In genomic region chr20:37346526-37347346, GRCh38 we compare ENCODE assay signal across 8 cellular contexts. TPM values are rescaled to one million over a fixed set of nuclear protein-coding genes. Genes with fewer than 3 reads are reported as not detected.
DNase-seq lines count a peak whose midpoint lies in the region; ATAC-seq, FAIRE-seq and TF ChIP-seq lines count a peak whose summit lies in the region.

No MANE protein-coding gene starts in this region.

- H2BK120ac ChIP-seq in neuronal stem cell (ENCODE audit: low read depth, low read length) = no peak overlapping the region

- no peak overlapping the region for H3K27ac Mint-ChIP-seq in CD4-positive, alpha-beta T cell

- no peak overlapping the region for H4K91ac ChIP-seq in neuronal stem cell (ENCODE audit: low read depth, low read length, poor library complexity)

- H3K79me1 ChIP-seq in neuronal stem cell (ENCODE audit: low read depth, low read length) = peaks cover 23% of the 10 kb centered on the region

- no peaks in the 10 kb centered on the region for H3K9me2 ChIP-seq in OCI-LY7 (ENCODE audit: insufficient read depth, low read length)

- peak overlapping the region; percentile 7 for H2BK15ac ChIP-seq in neuronal stem cell (ENCODE audit: low read length)

- TF ChIP-seq CTCF in CD4-positive, alpha-beta T cell (IDR thresholded peaks at IDR 0.05) = no peak
- no peak for TF ChIP-seq CTCF in OCI-LY3 (IDR thresholded peaks at IDR 0.05; ENCODE audit: low read depth, low read length)
- no peak for TF ChIP-seq CTCF in esophagus squamous epithelium (IDR thresholded peaks at IDR 0.05)
- TF ChIP-seq CTCF in GM13977 (IDR thresholded peaks at IDR 0.05; ENCODE audit: extremely low read depth, insufficient read depth, missing control alignments) = no peak
- TF ChIP-seq CTCF in OCI-LY7 (conservative IDR thresholded peaks at IDR 0.05; ENCODE audit: low read length) = no peak

- FAIRE-seq in GM19239 (lab: Jason Lieb, UNC) = no peak

- H3K4me1 Mint-ChIP-seq in CD4-positive, alpha-beta T cell (ENCODE audit: low read depth) = peaks cover 21% of the 10 kb centered on the region

- no peak overlapping the region for H2BK12ac ChIP-seq in neuronal stem cell (ENCODE audit: low read length)

- H3K4me2 ChIP-seq in OCI-LY3 (ENCODE audit: low read length) (peak overlapping the region; percentile 98), neuronal stem cell (ENCODE audit: insufficient read depth, low read length, poor library complexity, severe bottlenecking) (peak overlapping the region; percentile 75), OCI-LY7 (ENCODE audit: low read length) (no peak overlapping the region)

- H3K9me3 Mint-ChIP-seq in CD4-positive, alpha-beta T cell = no peaks in the 10 kb centered on the region

- no peaks in the 10 kb centered on the region for H3K27me3 ChIP-seq in CD4-positive, alpha-beta T cell (ENCODE audit: control insufficient read depth, insufficient read depth, low read length)
- no peaks in the 10 kb centered on the region for H3K27me3 ChIP-seq in OCI-LY3 (ENCODE audit: low read depth, low read length)
- H3K27me3 ChIP-seq in esophagus squamous epithelium = peaks cover 0 to 19% (median 0%) of the 10 kb centered on the region in 4 donors
- H3K27me3 ChIP-seq in neuronal stem cell (ENCODE audit: control insufficient read depth in 3 of 3, insufficient read depth in 3 of 3, low read depth in 1 of 3, low read length in 3 of 3) = peaks cover 0 to 7% (median 0%) of the 10 kb centered on the region in 3 experiments

- no peaks in the 10 kb centered on the region for H3K27me3 Mint-ChIP-seq in CD4-positive, alpha-beta T cell

- ATAC-seq in CD4-positive, alpha-beta T cell (ENCODE audit: poor library complexity) = peak; percentile 18
- ATAC-seq in GM18517 (IDR thresholded peaks at IDR 0.05; ENCODE audit: unreplicated experiment) = no peak

- peaks cover 78% of the 10 kb centered on the region for H3K4me1 ChIP-seq in OCI-LY3 (ENCODE audit: low read length)
- H3K4me1 ChIP-seq in esophagus squamous epithelium = peaks cover 27 to 84% (median 56%) of the 10 kb centered on the region in 3 donors
- H3K4me1 ChIP-seq in neuronal stem cell (ENCODE audit: control insufficient read depth in 2 of 2, insufficient read depth in 1 of 2, low read depth in 1 of 2, low read length in 2 of 2) = peaks cover 5 to 6% of the 10 kb centered on the region in 2 donors
- no peaks in the 10 kb centered on the region for H3K4me1 ChIP-seq in OCI-LY7 (ENCODE audit: insufficient read depth, low read length, poor library complexity, severe bottlenecking)

- no peak for TF ChIP-seq POLR2A in esophagus squamous epithelium (IDR thresholded peaks at IDR 0.05)

- peak overlapping the region; percentile 98 for H3K9ac ChIP-seq in OCI-LY3 (ENCODE audit: low read length)
- H3K9ac ChIP-seq in neuronal stem cell (ENCODE audit: low read depth, low read length, poor library complexity) = peak overlapping the region; percentile 89

- peak overlapping the region; percentile 23 for H3K23ac ChIP-seq in neuronal stem cell (ENCODE audit: low read depth, low read length, poor library complexity)

- peak overlapping the region; percentile 72 for H3K4me3 Mint-ChIP-seq in CD4-positive, alpha-beta T cell

- H4K20me1 ChIP-seq in OCI-LY3 (ENCODE audit: insufficient read depth, low read length) (peaks cover 49% of the 10 kb centered on the region), OCI-LY7 (ENCODE audit: insufficient read depth, low read length) (no peaks in the 10 kb centered on the region)

- H3K4ac ChIP-seq in neuronal stem cell (ENCODE audit: low read length) = peak overlapping the region; percentile 8

- H3K4me3 ChIP-seq in OCI-LY3 (ENCODE audit: low read length) (peak overlapping the region; percentile 86), esophagus squamous epithelium (peak overlapping the region; percentile 57 to 92 (median 86)), neuronal stem cell (ENCODE audit: low read length in 2 of 2) (peak overlapping the region; percentile 59 to 81), OCI-LY7 (ENCODE audit: low read depth, low read length, poor library complexity, severe bottlenecking) (no peak overlapping the region)

- no peak overlapping the region for H2AFZ ChIP-seq in OCI-LY3 (ENCODE audit: low read depth, low read length)
- H2AFZ ChIP-seq in neuronal stem cell (ENCODE audit: low read length) = peak overlapping the region; percentile 87
- no peak overlapping the region for H2AFZ ChIP-seq in OCI-LY7 (ENCODE audit: low read length)

- intact Hi-C loops in CD4-positive, alpha-beta T cell (cut with DNase I, micrococcal nuclease) = loop anchor here in 1 of 2 experiments (5.0 kb wide), 1 partner anchor 54 kb away; no protein-coding TSS in a partner anchor
- intact Hi-C loops in esophagus squamous epithelium (cut with DNase I) (no loop called here), OCI-LY7 (cut with micrococcal nuclease; ENCODE audit: unreplicated experiment) (no loop called here)

- H3K18ac ChIP-seq in neuronal stem cell (ENCODE audit: low read length) = peak overlapping the region; percentile 93

- H3K36me3 ChIP-seq in OCI-LY3 (replicated peaks; ENCODE audit: low read depth, low read length) (peaks cover 47% of the 10 kb centered on the region), esophagus squamous epithelium (peaks cover 0 to 24% (median 0%) of the 10 kb centered on the region in 3 donors), neuronal stem cell (replicated peaks in 1 of 2; ENCODE audit: control insufficient read depth in 2 of 2, insufficient read depth in 2 of 2, low read length in 2 of 2) (peaks cover 1 to 28% of the 10 kb centered on the region in 2 donors), OCI-LY7 (ENCODE audit: insufficient read depth, low read length) (no peaks in the 10 kb centered on the region)

- H2BK5ac ChIP-seq in neuronal stem cell (ENCODE audit: low read length) = no peak overlapping the region

- H4K8ac ChIP-seq in neuronal stem cell (ENCODE audit: low read depth, low read length) = no peak overlapping the region

- DNase-seq in CD4-positive, alpha-beta T cell = no peak
- DNase-seq in esophagus squamous epithelium (lab: John Stamatoyannopoulos, UW) (no peak), neuronal stem cell (ENCODE audit: low spot score) (peak; percentile 38), GM13977 (ENCODE audit: low spot score) (no peak), GM19239 (ENCODE audit: insufficient read length, low spot score) (no peak), OCI-LY7 (ENCODE audit: low spot score) (no peak)

- POLR2A ChIA-PET in CD4-positive, alpha-beta T cell (lab: Charles Lee) = interaction anchor here (0.6 kb wide), 1 partner anchor 14 kb away, joined by 3 read pairs; no protein-coding TSS in a partner anchor
- POLR2A ChIA-PET in OCI-LY7 (lab: Charles Lee) = no interaction called here

- peaks cover 78% of the 10 kb centered on the region for H3K79me2 ChIP-seq in OCI-LY3 (ENCODE audit: low read length)
- H3K79me2 ChIP-seq in OCI-LY7 (ENCODE audit: insufficient read depth, low read depth, low read length) = no peaks in the 10 kb centered on the region

- in situ Hi-C loops in GM13977 (cut with MboI; ENCODE audit: low pct_unique_long_range_greater_than_20kb, low sequenced_read_pairs, unreplicated experiment) = no loop called here

- 0 to 58% methylated on average over 1 to 2 of the region's 22 CpGs for WGBS in esophagus squamous epithelium, 2 donors
- WGBS in neuronal stem cell (ENCODE audit: extremely low coverage in 2 of 2, insufficient read length in 2 of 2, insufficient replicate concordance in 1 of 2), 2 donors = no CpG with 5 or more reads among the region's 22 CpGs

- no peaks in the 10 kb centered on the region for H3K36me3 Mint-ChIP-seq in CD4-positive, alpha-beta T cell (ENCODE audit: low read depth)

- no TSS peak for BruUV-seq in OCI-LY7 (replicated peaks; lab: Mats Ljungman, UMichigan)

- no peak overlapping the region for H3K14ac ChIP-seq in neuronal stem cell (ENCODE audit: low read length)

- H3K9me3 ChIP-seq in CD4-positive, alpha-beta T cell (ENCODE audit: control insufficient read depth, low read length) = no peaks in the 10 kb centered on the region
- no peaks in the 10 kb centered on the region for H3K9me3 ChIP-seq in OCI-LY3 (ENCODE audit: insufficient read depth, low read length)
- no peaks in the 10 kb centered on the region for H3K9me3 ChIP-seq in esophagus squamous epithelium
- no peaks in the 10 kb centered on the region for H3K9me3 ChIP-seq in neuronal stem cell (replicated peaks in 1 of 2; ENCODE audit: control insufficient read depth in 2 of 2, insufficient read depth in 1 of 2, low read depth in 1 of 2, low read length in 2 of 2)
- H3K9me3 ChIP-seq in OCI-LY7 (ENCODE audit: low read length) = no peaks in the 10 kb centered on the region

- H2AK5ac ChIP-seq in neuronal stem cell (ENCODE audit: low read depth, low read length) = peak overlapping the region; percentile 54

- no peak overlapping the region for H3K27ac ChIP-seq in CD4-positive, alpha-beta T cell (ENCODE audit: low read depth, low read length)
- H3K27ac ChIP-seq in OCI-LY3 (ENCODE audit: low read length) (peak overlapping the region; percentile 86), esophagus squamous epithelium (peak overlapping the region; percentile 92 to 97 (median 94)), neuronal stem cell (replicated peaks; ENCODE audit: low read length) (no peak overlapping the region), OCI-LY7 (ENCODE audit: low read depth, low read length, poor library complexity, severe bottlenecking) (no peak overlapping the region)

- CTCF ChIA-PET in CD4-positive, alpha-beta T cell (lab: Charles Lee) = no interaction called here
- CTCF ChIA-PET in OCI-LY7 (lab: Charles Lee; ENCODE audit: unreplicated experiment) = interaction anchor here (0.7 kb wide), 1 partner anchor 147 kb away, joined by 3 read pairs; no protein-coding TSS in a partner anchor

RNA-seq across cellular contexts. Expression of gene SRC, which starts 0.8 kb away (rescaled TPM):
- total RNA-seq in CD4-positive, alpha-beta T cell = 1 to 10 TPM; 2.5 to 3.1 TPM
- total RNA-seq in esophagus squamous epithelium (10 to 100 TPM; 32.4 to 46.5 (median 39.0) TPM), OCI-LY7 (2022) (0.72 and 0.89 TPM in 2 replicates)
- polyA plus RNA-seq in neuronal stem cell (2013, experiment 1 of 2) = 32.2 TPM
- 33.5 TPM for polyA plus RNA-seq in neuronal stem cell (2013, experiment 2 of 2)
- total RNA-seq in OCI-LY7 (2014; rRNA removed; shearing (Covaris generic)) = 0.18 and 3.7 TPM in 2 replicates

RNA-seq across cellular contexts. Expression of gene MANBAL, which starts 57.3 kb away (rescaled TPM):
- 1 to 10 TPM; 3.5 to 4.2 TPM for total RNA-seq in CD4-positive, alpha-beta T cell
- total RNA-seq in esophagus squamous epithelium (10 to 100 TPM; 19.6 to 30.9 (median 27.3) TPM), OCI-LY7 (2022) (12.7 and 13.0 TPM in 2 replicates)
- 66.5 TPM for polyA plus RNA-seq in neuronal stem cell (2013, experiment 1 of 2)
- 66.4 TPM for polyA plus RNA-seq in neuronal stem cell (2013, experiment 2 of 2)
- total RNA-seq in OCI-LY7 (2014; rRNA removed; shearing (Covaris generic)) = 2.7 and 5.7 TPM in 2 replicates

Comparison
In these comparisons a context has a peak if more than half of its experiments do, and no peak if none do; other contexts are left out.
1. H3K27ac ChIP-seq: peak in OCI-LY3 (single experiment) and esophagus squamous epithelium (4 of 4); none in CD4-positive, alpha-beta T cell (single experiment), neuronal stem cell (single experiment) and OCI-LY7 (single experiment).
2. RNA of gene SRC, which starts 0.8 kb away (total RNA-seq): 32.4 to 46.5 TPM in esophagus squamous epithelium; 0.18 to 3.7 TPM in OCI-LY7 and 2.5 to 3.1 TPM in CD4-positive, alpha-beta T cell; every median in the first group is over 4 times any median in the second.